In the genomic region with DNA sequence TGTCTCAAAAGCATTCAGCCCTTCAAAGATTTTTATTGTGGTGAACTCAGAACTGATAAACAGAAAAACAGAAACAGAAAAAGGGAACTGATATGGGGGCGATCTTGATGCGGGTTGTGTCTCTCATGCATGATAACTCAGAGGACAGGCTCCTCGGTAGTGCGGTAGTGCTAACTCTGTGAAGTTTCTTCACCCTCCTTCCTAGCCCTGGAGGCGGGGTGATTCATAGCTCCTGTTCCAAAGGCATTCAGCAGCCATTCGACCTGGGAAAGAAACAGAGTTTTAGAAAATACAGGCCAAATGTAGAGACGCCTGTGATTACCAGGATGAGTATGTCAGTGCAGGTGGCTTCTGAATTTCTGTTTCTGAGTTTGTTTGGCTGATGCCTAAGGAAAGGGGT, we compare ENCODE assay signal across 9 cellular contexts.
DNase-seq lines count a peak whose midpoint lies in the region.
"Had no signal": no experiment of that assay in that cellular context is flagged by ENCODE, and none has a peak within 500 bp of the region (broad histone marks: within the 10 kb centered on the region; RNA-seq: fewer than 3 reads in every experiment).

No MANE protein-coding gene starts in this region.

- H3K9me3 ChIP-seq in NT2/D1 (ENCODE audit: insufficient read depth, low read length) = no peaks in the 10 kb centered on the region

- H3K9ac ChIP-seq in NT2/D1 (ENCODE audit: insufficient read length, low read depth) = peak overlapping the region; percentile 33

- no peaks in the 10 kb centered on the region for H3K36me3 ChIP-seq in NT2/D1 (ENCODE audit: insufficient read depth, insufficient read length, low read length)

- H3K4me3 ChIP-seq in NT2/D1 (ENCODE audit: insufficient read length, low read depth) = no peak overlapping the region

- peak; percentile 48 for DNase-seq in stimulated activated CD4-positive, alpha-beta T cell treated with anti-CD3 and anti-CD28 coated beads, Interleukin-15, amount 100 ng/mL, for 24 hours
- no peak for DNase-seq in stimulated activated CD4-positive, alpha-beta T cell treated with anti-CD3 and anti-CD28 coated beads, Interleukin-2, amount 100 ng/mL, for 48 hours
- DNase-seq in NT2/D1 (ENCODE audit: low read depth, low spot score) (peak; percentile 35), iPS-NIHi11 (ENCODE audit: low spot score) (peak; percentile 32), D341Med (ENCODE audit: low spot score) (no peak), NCI-H2196 treated with DMSO at 0.1 percent for 48 hours (lab: John Stamatoyannopoulos, UW; ENCODE audit: unreplicated experiment) (no peak), NCI-H187 (lab: John Stamatoyannopoulos, UW) (no peak), MV-4-11 (lab: John Stamatoyannopoulos, UW) (no peak)
- DNase-seq: AML-193 had no signal

- H3K4me1 ChIP-seq in NT2/D1 (ENCODE audit: insufficient read depth, insufficient read length) = no peaks in the 10 kb centered on the region

- no peaks in the 10 kb centered on the region for H3K27me3 ChIP-seq in NT2/D1 (ENCODE audit: insufficient read depth, insufficient read length)

Comparison
In these comparisons a context has a peak if more than half of its experiments do, and no peak if none do; other contexts are left out.
1. DNase-seq: peak in stimulated activated CD4-positive, alpha-beta T cell treated with anti-CD3 and anti-CD28 coated beads, Interleukin-15, amount 100 ng/mL, for 24 hours (single experiment), NT2/D1 (single experiment) and iPS-NIHi11 (single experiment); none in stimulated activated CD4-positive, alpha-beta T cell treated with anti-CD3 and anti-CD28 coated beads, Interleukin-2, amount 100 ng/mL, for 48 hours (0 of 2), D341Med (single experiment), NCI-H2196 treated with DMSO at 0.1 percent for 48 hours (single experiment), NCI-H187 (0 of 2) and MV-4-11 (single experiment).